In the genomic region with DNA sequence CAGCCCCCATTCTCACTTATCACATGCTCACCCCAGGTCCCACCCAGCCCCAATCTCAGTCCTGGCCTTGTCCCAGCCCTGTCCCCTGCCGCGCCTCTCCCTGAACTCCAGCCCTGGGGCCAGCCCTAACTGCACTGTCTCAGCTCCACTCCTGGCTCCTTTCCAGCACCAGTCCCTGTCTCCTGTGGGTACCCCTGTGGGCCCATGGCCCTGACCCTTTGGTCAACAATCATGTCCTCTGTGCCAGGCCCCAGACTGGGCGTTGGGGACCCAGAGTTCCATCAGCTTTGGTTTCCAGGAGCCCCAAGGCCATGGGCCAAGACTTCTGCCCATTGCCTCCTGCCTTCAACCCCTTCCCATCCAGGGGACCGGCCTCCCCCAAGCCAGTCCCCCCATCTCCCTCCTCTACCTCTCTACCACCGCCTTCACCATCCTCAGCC, we compare ENCODE assay signal across 12 cellular contexts. TPM values are rescaled to one million over a fixed set of nuclear protein-coding genes. Genes with fewer than 3 reads are reported as not detected.
DNase-seq lines count a peak whose midpoint lies in the region; ATAC-seq and TF ChIP-seq lines count a peak whose summit lies in the region.
"Had no signal": no experiment of that assay in that cellular context is flagged by ENCODE, and none has a peak within 500 bp of the region (broad histone marks: within the 10 kb centered on the region; RNA-seq: fewer than 3 reads in every experiment).

No MANE protein-coding gene starts in this region.

- H3K9me3 ChIP-seq in adrenal gland (replicated peaks in 1 of 3) (no peaks in the 10 kb centered on the region), lung (ENCODE audit: control insufficient read depth in 2 of 2, insufficient read depth in 1 of 2, low read length in 1 of 2) (no peaks in the 10 kb centered on the region), upper lobe of right lung (no peaks in the 10 kb centered on the region)
- H3K9me3 ChIP-seq: A549 had no signal

- TF ChIP-seq CTCF in adrenal gland (IDR thresholded peaks at IDR 0.05) (no peak), lung (IDR thresholded peaks at IDR 0.05; ENCODE audit: control extremely low read depth, extremely low read depth) (no peak), upper lobe of right lung (IDR thresholded peaks at IDR 0.05) (no peak)

- H3K36me3 Mint-ChIP-seq in activated T-cell treated with anti-CD3 and anti-CD28 coated beads, Interleukin-2, amount 50 U/mL, for 4 hours (ENCODE audit: insufficient read depth): no peaks in the 10 kb centered on the region
- H3K36me3 Mint-ChIP-seq in activated T-cell treated with anti-CD3 and anti-CD28 coated beads, Interleukin-2, amount 50 U/mL, for 24 hours (ENCODE audit: low read depth): no peaks in the 10 kb centered on the region

- DNase-seq in activated T-cell treated with anti-CD3 and anti-CD28 coated beads, Interleukin-2, amount 50 U/mL, for 4 hours: no peak
- DNase-seq in activated T-cell treated with anti-CD3 and anti-CD28 coated beads, Interleukin-2, amount 50 U/mL, for 24 hours: no peak
- DNase-seq in adrenal gland (no peak), lung (ENCODE audit: low spot score) (no peak), upper lobe of right lung (peak; percentile 72)
- no peak for DNase-seq in activated CD4-positive, alpha-beta T cell treated with anti-CD3 and anti-CD28 coated beads for 48 hours
- DNase-seq: central memory CD4-positive, alpha-beta T cell; NCI-H2081 had no signal

- H3K27ac Mint-ChIP-seq in activated T-cell treated with anti-CD3 and anti-CD28 coated beads, Interleukin-2, amount 50 U/mL, for 24 hours: no peak overlapping the region

- H3K4me3 ChIP-seq in adrenal gland: peak overlapping the region in 1 of 4 donors; percentile 46
- peak overlapping the region; percentile 29 for H3K4me3 ChIP-seq in lung
- H3K4me3 ChIP-seq in upper lobe of right lung: peak overlapping the region; percentile 53
- H3K4me3 ChIP-seq: A549 had no signal

- intact Hi-C loops in adrenal gland (cut with DNase I) (loop anchor here in 1 of 2 donors (5.0 kb wide), 2 partner anchors 35 to 75 kb away; no protein-coding TSS in a partner anchor), upper lobe of right lung (cut with DNase I) (no loop called here)

- no peak for ATAC-seq in activated T-cell treated with anti-CD3 and anti-CD28 coated beads, Interleukin-2, amount 50 U/mL, for 4 hours
- ATAC-seq in lung (ENCODE audit: insufficient read depth, low FRiP score) (no peak), upper lobe of right lung (peak; percentile 30), HG03025 (IDR thresholded peaks at IDR 0.05; ENCODE audit: low FRiP score, unreplicated experiment) (no peak), GM21390 (IDR thresholded peaks at IDR 0.05; ENCODE audit: unreplicated experiment) (no peak)

- no peak for TF ChIP-seq POLR2A in adrenal gland (IDR thresholded peaks at IDR 0.05)

- no peaks in the 10 kb centered on the region for H3K27me3 Mint-ChIP-seq in activated T-cell treated with anti-CD3 and anti-CD28 coated beads, Interleukin-2, amount 50 U/mL, for 4 hours (ENCODE audit: low read depth)
- H3K27me3 Mint-ChIP-seq in activated T-cell treated with anti-CD3 and anti-CD28 coated beads, Interleukin-2, amount 50 U/mL, for 24 hours: no peaks in the 10 kb centered on the region

- no peaks in the 10 kb centered on the region for H3K9me3 Mint-ChIP-seq in activated T-cell treated with anti-CD3 and anti-CD28 coated beads, Interleukin-2, amount 50 U/mL, for 4 hours
- no peaks in the 10 kb centered on the region for H3K9me3 Mint-ChIP-seq in activated T-cell treated with anti-CD3 and anti-CD28 coated beads, Interleukin-2, amount 50 U/mL, for 24 hours

- peak overlapping the region; percentile 21 to 90 (median 62) for H3K27ac ChIP-seq in adrenal gland
- peak overlapping the region in 1 of 2 donors; percentile 87 for H3K27ac ChIP-seq in lung (ENCODE audit: low read depth in 1 of 2, low read length in 1 of 2)
- peak overlapping the region; percentile 84 for H3K27ac ChIP-seq in upper lobe of right lung

- H3K36me3 ChIP-seq in adrenal gland (replicated peaks in 1 of 2) (no peaks in the 10 kb centered on the region), lung (ENCODE audit: control insufficient read depth in 2 of 2, insufficient read depth in 2 of 2, low read length in 2 of 2) (no peaks in the 10 kb centered on the region), upper lobe of right lung (no peaks in the 10 kb centered on the region)

- peak overlapping the region; percentile 67 for H3K4me3 Mint-ChIP-seq in activated T-cell treated with anti-CD3 and anti-CD28 coated beads, Interleukin-2, amount 50 U/mL, for 4 hours
- no peak overlapping the region for H3K4me3 Mint-ChIP-seq in activated T-cell treated with anti-CD3 and anti-CD28 coated beads, Interleukin-2, amount 50 U/mL, for 24 hours

- peaks cover 8% of the 10 kb centered on the region for H3K4me1 Mint-ChIP-seq in activated T-cell treated with anti-CD3 and anti-CD28 coated beads, Interleukin-2, amount 50 U/mL, for 4 hours (ENCODE audit: low read depth)
- H3K4me1 Mint-ChIP-seq in activated T-cell treated with anti-CD3 and anti-CD28 coated beads, Interleukin-2, amount 50 U/mL, for 24 hours (ENCODE audit: low read depth): peaks cover 11% of the 10 kb centered on the region

- H3K27me3 ChIP-seq in adrenal gland (no peaks in the 10 kb centered on the region), lung (ENCODE audit: control insufficient read depth, insufficient read depth) (no peaks in the 10 kb centered on the region), upper lobe of right lung (no peaks in the 10 kb centered on the region)

- H3K4me1 ChIP-seq in adrenal gland (replicated peaks in 1 of 2): no peaks in the 10 kb centered on the region
- peaks cover 0 to 2% of the 10 kb centered on the region in 2 donors for H3K4me1 ChIP-seq in lung (ENCODE audit: control insufficient read depth in 2 of 2, insufficient read depth in 2 of 2, low read length in 2 of 2)
- peaks cover 8% of the 10 kb centered on the region for H3K4me1 ChIP-seq in upper lobe of right lung

- WGBS in adrenal gland, 4 donors: 68 to 79% (median 75%) methylated on average over 5 of the region's 5 CpGs
- 34 to 67% methylated on average over 5 of the region's 5 CpGs for WGBS in lung, 2 donors

RNA-seq across cellular contexts. Expression of gene SPI1, which starts 0.8 kb away (rescaled TPM):
- 1 to 10 TPM in 2 of 3 donors, under 1 TPM in 1; 0.74 to 2.3 (median 1.1) TPM for total RNA-seq in activated T-cell treated with anti-CD3 and anti-CD28 coated beads, Interleukin-2, amount 50 U/mL, for 4 hours
- total RNA-seq in adrenal gland (10 to 100 TPM; 26.3 to 65.6 (median 42.1) TPM), lung (100 to 1,000 TPM in 1 of 2 donors, 10 to 100 TPM in 1; 27.6 to 188 TPM), upper lobe of right lung (168 TPM)
- polyA plus RNA-seq in adrenal gland (10 to 100 TPM in 2 of 3 donors, 1 to 10 TPM in 1; 7.0 to 79.2 (median 43.0) TPM), lung (100 to 1,000 TPM; 123 to 344 TPM)
- total RNA-seq: G401 had no signal

RNA-seq across cellular contexts. Expression of gene MYBPC3, which starts 25.1 kb away (rescaled TPM):
- not detected for total RNA-seq in activated T-cell treated with anti-CD3 and anti-CD28 coated beads, Interleukin-2, amount 50 U/mL, for 4 hours
- total RNA-seq in adrenal gland (1 to 10 TPM in 7 of 8 donors, under 1 TPM in 1; 0.54 to 4.4 (median 1.8) TPM), lung (1 to 10 TPM; 1.0 to 1.1 TPM), upper lobe of right lung (0.96 TPM)
- polyA plus RNA-seq in adrenal gland (1 to 10 TPM; 1.5 to 5.8 (median 2.9) TPM), lung (1 to 10 TPM in 1 of 2 donors, under 1 TPM in 1; 0.89 to 3.4 TPM)
- total RNA-seq: G401 had no signal

RNA-seq across cellular contexts. Expression of gene SLC39A13, which starts 30.8 kb away (rescaled TPM):
- 10 to 100 TPM; 18.7 to 20.8 (median 19.5) TPM for total RNA-seq in activated T-cell treated with anti-CD3 and anti-CD28 coated beads, Interleukin-2, amount 50 U/mL, for 4 hours
- total RNA-seq in adrenal gland (10 to 100 TPM; 35.8 to 92.9 (median 58.6) TPM), lung (10 to 100 TPM; 31.8 to 83.8 TPM), upper lobe of right lung (62.0 TPM)
- polyA plus RNA-seq in adrenal gland (10 to 100 TPM in 2 of 3 donors, 1 to 10 TPM in 1; 8.2 to 80.5 (median 64.5) TPM), lung (10 to 100 TPM; 67.5 to 82.2 TPM)

RNA-seq across cellular contexts. Expression of gene PSMC3, which starts 48.6 kb away (rescaled TPM):
- total RNA-seq in activated T-cell treated with anti-CD3 and anti-CD28 coated beads, Interleukin-2, amount 50 U/mL, for 4 hours: 100 to 1,000 TPM; 275 to 300 (median 299) TPM
- total RNA-seq in adrenal gland (100 to 1,000 TPM in 5 of 8 donors, 10 to 100 TPM in 3; 85.4 to 164 (median 123) TPM), lung (100 to 1,000 TPM in 1 of 2 donors, 10 to 100 TPM in 1; 61.6 to 137 TPM), upper lobe of right lung (79.4 TPM)
- polyA plus RNA-seq in adrenal gland (100 to 1,000 TPM; 110 to 291 (median 137) TPM), lung (100 to 1,000 TPM; 145 to 192 TPM)

Comparison
In these comparisons a context has a peak if more than half of its experiments do, and no peak if none do; other contexts are left out.
1. RNA of gene SPI1, which starts 0.8 kb away (total RNA-seq): 27.6 to 188 TPM in lung, 168 TPM in upper lobe of right lung (single experiment) and 26.3 to 65.6 TPM in adrenal gland; 0.74 to 2.3 TPM in activated T-cell treated with anti-CD3 and anti-CD28 coated beads, Interleukin-2, amount 50 U/mL, for 4 hours; every median in the first group is over 4 times any median in the second.